Comparison of ENCODE assay signal across 1 cellular context in the genomic region with DNA sequence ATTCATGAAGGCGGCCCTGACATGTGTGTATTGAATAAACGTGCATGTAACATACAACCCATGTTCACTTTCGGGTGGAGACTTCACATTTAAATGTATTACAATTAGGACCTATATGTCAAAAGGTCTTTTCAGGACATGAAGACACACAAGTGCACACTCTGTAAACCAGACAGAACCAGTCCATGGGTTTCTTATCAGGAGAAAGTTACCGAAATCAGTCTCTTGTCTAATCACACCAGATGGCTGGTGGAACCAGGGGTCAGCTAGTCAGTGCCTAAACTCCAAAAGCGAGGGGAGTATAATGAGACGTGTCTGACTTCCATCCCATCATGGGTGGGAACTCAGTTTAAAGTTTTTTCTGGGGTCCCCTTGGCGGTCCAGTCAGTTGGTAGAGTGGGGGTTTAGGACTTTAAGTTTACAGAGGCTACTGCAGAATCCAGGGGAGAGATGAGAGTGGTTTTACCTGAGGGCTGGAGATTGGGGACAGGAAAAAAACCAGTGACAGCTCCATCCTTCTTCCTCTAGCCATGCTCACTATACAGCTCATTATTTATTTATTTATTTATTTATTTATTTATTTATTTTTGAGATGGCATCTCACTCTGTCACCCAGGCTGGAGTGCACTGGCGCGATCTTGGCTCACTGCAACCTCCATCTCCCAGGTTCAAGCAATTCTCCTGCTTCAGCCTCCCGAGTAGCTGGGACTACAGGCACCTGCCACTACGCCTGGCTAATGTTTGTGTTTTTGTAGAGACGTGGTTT.
A peak's percentile ranks its signal among the peaks of the same experiment; 100 is the strongest.
TF ChIP-seq lines count a peak whose summit lies in the region.

No MANE protein-coding gene starts in this region.

TF ChIP-seq in HEK293, 187 proteins besides CTCF, POLR2A, EP300 and RAD21 (continued from another document and continues in another):
- no peak for TF ChIP-seq ZNF26 (tag by site-specific recombination; IDR thresholded peaks at IDR 0.05)
- TF ChIP-seq SP3 (tag by site-specific recombination; IDR thresholded peaks at IDR 0.05) = no peak
- no peak for TF ChIP-seq IKZF3 (tag by site-specific recombination; IDR thresholded peaks at IDR 0.05)
- peak; percentile 38 for TF ChIP-seq ZBTB8A (tag by site-specific recombination; IDR thresholded peaks at IDR 0.05)
- TF ChIP-seq, protein P1, sequence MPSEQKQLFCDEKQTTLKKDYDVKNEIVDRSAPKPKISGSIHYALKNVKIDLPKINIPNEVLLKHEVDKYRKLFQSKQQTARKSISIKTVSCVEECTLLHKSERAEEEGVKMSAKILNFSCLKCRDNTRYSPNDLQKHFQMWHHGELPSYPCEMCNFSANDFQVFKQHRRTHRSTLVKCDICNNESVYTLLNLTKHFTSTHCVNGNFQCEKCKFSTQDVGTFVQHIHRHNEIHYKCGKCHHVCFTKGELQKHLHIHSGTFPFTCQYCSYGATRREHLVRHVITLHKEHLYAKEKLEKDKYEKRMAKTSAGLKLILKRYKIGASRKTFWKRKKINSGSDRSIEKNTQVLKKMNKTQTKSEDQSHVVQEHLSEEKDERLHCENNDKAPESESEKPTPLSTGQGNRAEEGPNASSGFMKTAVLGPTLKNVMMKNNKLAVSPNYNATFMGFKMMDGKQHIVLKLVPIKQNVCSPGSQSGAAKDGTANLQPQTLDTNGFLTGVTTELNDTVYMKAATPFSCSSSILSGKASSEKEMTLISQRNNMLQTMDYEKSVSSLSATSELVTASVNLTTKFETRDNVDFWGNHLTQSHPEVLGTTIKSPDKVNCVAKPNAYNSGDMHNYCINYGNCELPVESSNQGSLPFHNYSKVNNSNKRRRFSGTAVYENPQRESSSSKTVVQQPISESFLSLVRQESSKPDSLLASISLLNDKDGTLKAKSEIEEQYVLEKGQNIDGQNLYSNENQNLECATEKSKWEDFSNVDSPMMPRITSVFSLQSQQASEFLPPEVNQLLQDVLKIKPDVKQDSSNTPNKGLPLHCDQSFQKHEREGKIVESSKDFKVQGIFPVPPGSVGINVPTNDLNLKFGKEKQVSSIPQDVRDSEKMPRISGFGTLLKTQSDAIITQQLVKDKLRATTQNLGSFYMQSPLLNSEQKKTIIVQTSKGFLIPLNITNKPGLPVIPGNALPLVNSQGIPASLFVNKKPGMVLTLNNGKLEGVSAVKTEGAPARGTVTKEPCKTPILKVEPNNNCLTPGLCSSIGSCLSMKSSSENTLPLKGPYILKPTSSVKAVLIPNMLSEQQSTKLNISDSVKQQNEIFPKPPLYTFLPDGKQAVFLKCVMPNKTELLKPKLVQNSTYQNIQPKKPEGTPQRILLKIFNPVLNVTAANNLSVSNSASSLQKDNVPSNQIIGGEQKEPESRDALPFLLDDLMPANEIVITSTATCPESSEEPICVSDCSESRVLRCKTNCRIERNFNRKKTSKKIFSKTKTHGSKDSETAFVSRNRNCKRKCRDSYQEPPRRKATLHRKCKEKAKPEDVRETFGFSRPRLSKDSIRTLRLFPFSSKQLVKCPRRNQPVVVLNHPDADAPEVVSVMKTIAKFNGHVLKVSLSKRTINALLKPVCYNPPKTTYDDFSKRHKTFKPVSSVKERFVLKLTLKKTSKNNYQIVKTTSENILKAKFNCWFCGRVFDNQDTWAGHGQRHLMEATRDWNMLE (tag by site-specific recombination; conservative IDR thresholded peaks at IDR 0.05; ENCODE audit: low read depth) = peak; percentile 75
- no peak for TF ChIP-seq ZFP41 (tag by site-specific recombination; IDR thresholded peaks at IDR 0.05; ENCODE audit: borderline replicate concordance)
- TF ChIP-seq ZNF248 (tag by site-specific recombination; IDR thresholded peaks at IDR 0.05) = no peak
- TF ChIP-seq ZNF48 (tag by site-specific recombination; IDR thresholded peaks at IDR 0.05) = no peak
- TF ChIP-seq GLIS1 (tag by site-specific recombination; IDR thresholded peaks at IDR 0.05) = no peak
- TF ChIP-seq ZNF114 (tag by site-specific recombination; IDR thresholded peaks at IDR 0.05) = no peak
- TF ChIP-seq ZNF510 (tag by site-specific recombination; IDR thresholded peaks at IDR 0.05; ENCODE audit: insufficient replicate concordance) = no peak
- TF ChIP-seq ZBTB49 (tag by site-specific recombination; IDR thresholded peaks at IDR 0.05; ENCODE audit: low read depth) = no peak
- peak; percentile 70 for TF ChIP-seq ZNF426 (tag by site-specific recombination; IDR thresholded peaks at IDR 0.05)
- no peak for TF ChIP-seq ZNF791 (tag by site-specific recombination; IDR thresholded peaks at IDR 0.05)
- TF ChIP-seq ZNF473 (tag by site-specific recombination; IDR thresholded peaks at IDR 0.05) = no peak
- TF ChIP-seq BCL11A (tag by site-specific recombination; IDR thresholded peaks at IDR 0.05; ENCODE audit: low read depth) = no peak
- no peak for TF ChIP-seq KLF7 (tag by site-specific recombination; IDR thresholded peaks at IDR 0.05; ENCODE audit: borderline replicate concordance)
- no peak for TF ChIP-seq ZNF513 (tag by site-specific recombination; IDR thresholded peaks at IDR 0.05)
- no peak for TF ChIP-seq ZNF501 (tag by site-specific recombination; IDR thresholded peaks at IDR 0.05)
- no peak for TF ChIP-seq ZNF184 (tag by site-specific recombination; IDR thresholded peaks at IDR 0.05)
- TF ChIP-seq, protein P2, sequence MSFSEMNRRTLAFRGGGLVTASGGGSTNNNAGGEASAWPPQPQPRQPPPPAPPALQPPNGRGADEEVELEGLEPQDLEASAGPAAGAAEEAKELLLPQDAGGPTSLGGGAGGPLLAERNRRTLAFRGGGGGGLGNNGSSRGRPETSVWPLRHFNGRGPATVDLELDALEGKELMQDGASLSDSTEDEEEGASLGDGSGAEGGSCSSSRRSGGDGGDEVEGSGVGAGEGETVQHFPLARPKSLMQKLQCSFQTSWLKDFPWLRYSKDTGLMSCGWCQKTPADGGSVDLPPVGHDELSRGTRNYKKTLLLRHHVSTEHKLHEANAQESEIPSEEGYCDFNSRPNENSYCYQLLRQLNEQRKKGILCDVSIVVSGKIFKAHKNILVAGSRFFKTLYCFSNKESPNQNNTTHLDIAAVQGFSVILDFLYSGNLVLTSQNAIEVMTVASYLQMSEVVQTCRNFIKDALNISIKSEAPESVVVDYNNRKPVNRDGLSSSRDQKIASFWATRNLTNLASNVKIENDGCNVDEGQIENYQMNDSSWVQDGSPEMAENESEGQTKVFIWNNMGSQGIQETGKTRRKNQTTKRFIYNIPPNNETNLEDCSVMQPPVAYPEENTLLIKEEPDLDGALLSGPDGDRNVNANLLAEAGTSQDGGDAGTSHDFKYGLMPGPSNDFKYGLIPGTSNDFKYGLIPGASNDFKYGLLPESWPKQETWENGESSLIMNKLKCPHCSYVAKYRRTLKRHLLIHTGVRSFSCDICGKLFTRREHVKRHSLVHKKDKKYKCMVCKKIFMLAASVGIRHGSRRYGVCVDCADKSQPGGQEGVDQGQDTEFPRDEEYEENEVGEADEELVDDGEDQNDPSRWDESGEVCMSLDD (tag by site-specific recombination; IDR thresholded peaks at IDR 0.05) = no peak
- TF ChIP-seq ZNF645 (tag by site-specific recombination; IDR thresholded peaks at IDR 0.05) = no peak
- peak; percentile 78 for TF ChIP-seq ZNF433 (tag by site-specific recombination; IDR thresholded peaks at IDR 0.05; ENCODE audit: low read depth)
- TF ChIP-seq, protein P3, sequence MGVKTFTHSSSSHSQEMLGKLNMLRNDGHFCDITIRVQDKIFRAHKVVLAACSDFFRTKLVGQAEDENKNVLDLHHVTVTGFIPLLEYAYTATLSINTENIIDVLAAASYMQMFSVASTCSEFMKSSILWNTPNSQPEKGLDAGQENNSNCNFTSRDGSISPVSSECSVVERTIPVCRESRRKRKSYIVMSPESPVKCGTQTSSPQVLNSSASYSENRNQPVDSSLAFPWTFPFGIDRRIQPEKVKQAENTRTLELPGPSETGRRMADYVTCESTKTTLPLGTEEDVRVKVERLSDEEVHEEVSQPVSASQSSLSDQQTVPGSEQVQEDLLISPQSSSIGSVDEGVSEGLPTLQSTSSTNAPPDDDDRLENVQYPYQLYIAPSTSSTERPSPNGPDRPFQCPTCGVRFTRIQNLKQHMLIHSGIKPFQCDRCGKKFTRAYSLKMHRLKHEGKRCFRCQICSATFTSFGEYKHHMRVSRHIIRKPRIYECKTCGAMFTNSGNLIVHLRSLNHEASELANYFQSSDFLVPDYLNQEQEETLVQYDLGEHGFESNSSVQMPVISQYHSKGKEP (tag by site-specific recombination; IDR thresholded peaks at IDR 0.05) = no peak
- no peak for TF ChIP-seq ZNF223 (tag by site-specific recombination; IDR thresholded peaks at IDR 0.05)
- no peak for TF ChIP-seq ELK4 (IDR thresholded peaks at IDR 0.05; ENCODE audit: borderline replicate concordance, low read depth, low read length)
- no peak for TF ChIP-seq ZNF701 (tag by site-specific recombination; IDR thresholded peaks at IDR 0.05)
- TF ChIP-seq MZF1 (tag by site-specific recombination; IDR thresholded peaks at IDR 0.05; ENCODE audit: borderline replicate concordance) = no peak
- no peak for TF ChIP-seq ZNF830 (tag by site-specific recombination; IDR thresholded peaks at IDR 0.05; ENCODE audit: low read depth)
- no peak for TF ChIP-seq ZBTB20 (tag by site-specific recombination; IDR thresholded peaks at IDR 0.05)
- no peak for TF ChIP-seq SCRT2 (tag by site-specific recombination; IDR thresholded peaks at IDR 0.05)
- TF ChIP-seq ZNF747 (tag by site-specific recombination; IDR thresholded peaks at IDR 0.05) = no peak
- no peak for TF ChIP-seq EGR2 (tag by site-specific recombination; IDR thresholded peaks at IDR 0.05; ENCODE audit: low read depth)
